Comparison of ENCODE assay signal across 7 cellular contexts in the genomic region with DNA sequence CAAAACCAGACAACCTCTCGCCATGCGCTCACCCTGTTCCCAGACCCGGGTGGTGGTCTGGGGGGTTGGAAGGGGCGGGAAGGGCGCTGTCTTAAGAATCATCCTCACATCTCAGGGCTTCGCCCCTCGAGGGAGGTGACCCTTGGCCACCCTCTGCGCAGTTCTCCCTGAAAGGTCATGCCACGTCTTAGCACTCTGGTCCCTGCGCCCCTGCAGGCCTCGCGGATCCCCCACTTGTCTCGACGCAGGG. TPM values are rescaled to one million over a fixed set of nuclear protein-coding genes. Genes with fewer than 3 reads are reported as not detected.
A peak's percentile ranks its signal among the peaks of the same experiment; 100 is the strongest.
DNase-seq lines count a peak whose midpoint lies in the region; ATAC-seq and TF ChIP-seq lines count a peak whose summit lies in the region.

No MANE protein-coding gene starts in this region.

- H3K27ac Mint-ChIP-seq in HFFc6, result peak overlapping the region; percentile 98
- H3K27ac Mint-ChIP-seq in activated CD4-positive, alpha-beta memory T cell treated with anti-CD3 and anti-CD28 coated beads, Interleukin-2, amount 10 ng/mL, durations not matched to agents 7 days and 5 days, result no peak overlapping the region

- peaks cover 3% of the 10 kb centered on the region for H3K27me3 Mint-ChIP-seq in HFFc6 (ENCODE audit: insufficient read depth)
- peaks cover 29% of the 10 kb centered on the region for H3K27me3 Mint-ChIP-seq in activated CD4-positive, alpha-beta memory T cell treated with anti-CD3 and anti-CD28 coated beads, Interleukin-2, amount 10 ng/mL, durations not matched to agents 7 days and 5 days

- H3K4me3 ChIP-seq in right atrium auricular region, result peak overlapping the region; percentile 48 to 61
- H3K4me3 ChIP-seq in skin epidermis, result peak overlapping the region; percentile 31 to 57 (median 47)

- no peaks in the 10 kb centered on the region for H3K9me3 ChIP-seq in right atrium auricular region

- H3K36me3 ChIP-seq in right atrium auricular region, result no peaks in the 10 kb centered on the region

- ATAC-seq in GM21786 (IDR thresholded peaks at IDR 0.05; ENCODE audit: unreplicated experiment), result no peak

- CTCF ChIA-PET in activated CD4-positive, alpha-beta memory T cell treated with anti-CD3 and anti-CD28 coated beads, Interleukin-2, amount 10 ng/mL, durations not matched to agents 7 days and 5 days (lab: Charles Lee), result interaction anchor here (0.5 kb wide), 1 partner anchor 50 kb away, joined by 3 read pairs; no protein-coding TSS in a partner anchor

- peaks cover 0 to 23% of the 10 kb centered on the region in 2 donors for H3K4me1 ChIP-seq in right atrium auricular region

- H3K36me3 Mint-ChIP-seq in HFFc6 (ENCODE audit: low read depth), result peaks cover 10% of the 10 kb centered on the region
- H3K36me3 Mint-ChIP-seq in activated CD4-positive, alpha-beta memory T cell treated with anti-CD3 and anti-CD28 coated beads, Interleukin-2, amount 10 ng/mL, durations not matched to agents 7 days and 5 days (ENCODE audit: low read depth), result no peaks in the 10 kb centered on the region

- no peaks in the 10 kb centered on the region for H3K27me3 ChIP-seq in right atrium auricular region

- H3K27ac ChIP-seq in right atrium auricular region (peak overlapping the region; percentile 48 to 59), skin epidermis (peak overlapping the region in 17 of 21 experiments; percentile 20 to 86 (median 59))

- peaks cover 54% of the 10 kb centered on the region for H3K4me1 Mint-ChIP-seq in HFFc6 (ENCODE audit: low read depth)
- H3K4me1 Mint-ChIP-seq in activated CD4-positive, alpha-beta memory T cell treated with anti-CD3 and anti-CD28 coated beads, Interleukin-2, amount 10 ng/mL, durations not matched to agents 7 days and 5 days, result peaks cover 28% of the 10 kb centered on the region

- peak overlapping the region; percentile 93 for H3K4me3 Mint-ChIP-seq in HFFc6
- H3K4me3 Mint-ChIP-seq in activated CD4-positive, alpha-beta memory T cell treated with anti-CD3 and anti-CD28 coated beads, Interleukin-2, amount 10 ng/mL, durations not matched to agents 7 days and 5 days, result peak overlapping the region; percentile 72

- POLR2A ChIA-PET in activated CD4-positive, alpha-beta memory T cell treated with anti-CD3 and anti-CD28 coated beads, Interleukin-2, amount 10 ng/mL, durations not matched to agents 7 days and 5 days (lab: Charles Lee), result interaction anchor here (0.9 to 1.5 kb wide), 2 partner anchors 40 to 43 kb away, joined by 3 to 8 read pairs; a partner anchor contains a TSS

- no peak for DNase-seq in HFFc6
- DNase-seq in activated CD4-positive, alpha-beta memory T cell treated with anti-CD3 and anti-CD28 coated beads, Interleukin-2, amount 10 ng/mL, durations not matched to agents 7 days and 5 days, result peak; percentile 28
- DNase-seq in right atrium auricular region (ENCODE audit: low spot score), result no peak
- DNase-seq in NCI-H146 treated with DMSO at 0.1 percent for 48 hours (lab: John Stamatoyannopoulos, UW; ENCODE audit: unreplicated experiment), result no peak
- no peak for DNase-seq in Kasumi-1 (lab: John Stamatoyannopoulos, UW)

- H3K9me3 Mint-ChIP-seq in HFFc6, result no peaks in the 10 kb centered on the region
- no peaks in the 10 kb centered on the region for H3K9me3 Mint-ChIP-seq in activated CD4-positive, alpha-beta memory T cell treated with anti-CD3 and anti-CD28 coated beads, Interleukin-2, amount 10 ng/mL, durations not matched to agents 7 days and 5 days

- TF ChIP-seq CTCF in HFFc6 (IDR thresholded peaks at IDR 0.05), result no peak
- TF ChIP-seq CTCF in right atrium auricular region (IDR thresholded peaks at IDR 0.05), result no peak

RNA-seq across cellular contexts. Expression of a gene that starts 40.6 kb away (rescaled TPM):
- 10 to 100 TPM; 13.3 to 21.4 (median 19.1) TPM for total RNA-seq in HFFc6 (2021; fragmentation: NEBNext Ultra II Directional; extraction: Animal tissue kit (Norgen Biotek cat#: 25700))
- 10 to 100 TPM; 14.4 to 15.6 TPM for total RNA-seq in activated CD4-positive, alpha-beta memory T cell treated with anti-CD3 and anti-CD28 coated beads, Interleukin-2, amount 10 ng/mL, durations not matched to agents 7 days and 5 days
- 10 to 100 TPM; 20.9 to 34.3 TPM for total RNA-seq in right atrium auricular region
